ENCODE assay signal across 8 cellular contexts in genomic region chr1:100949515-100950158, GRCh38. TPM values are rescaled to one million over a fixed set of nuclear protein-coding genes. Genes with fewer than 3 reads are reported as not detected.
DNase-seq lines count a peak whose midpoint lies in the region; ATAC-seq and TF ChIP-seq lines count a peak whose summit lies in the region.
"Not testable (repeated sequence)": the region's sequence is repeated elsewhere in the genome, so short reads cannot be mapped to it uniquely, and the experiment has no call there.

No MANE protein-coding gene starts in this region.

- TF ChIP-seq CTCF in RWPE2 (IDR thresholded peaks at IDR 0.05; ENCODE audit: poor library complexity, severe bottlenecking); esophagus squamous epithelium (IDR thresholded peaks at IDR 0.05); transverse colon (IDR thresholded peaks at IDR 0.05): not testable (repeated sequence)

- H3K36me3 Mint-ChIP-seq in activated T-helper 1 cell treated with anti-CD3 and anti-CD28 coated beads, Interleukin-12 subunit alpha, Interleukin-12 subunit beta, Interleukin-2, Interleukin-4 antibody, amounts not matched to agents 30 ng/mL and 10 ng/mL and 1 ng/mL, durations not matched to agents 14 hours and 24 hours and 36 hours (ENCODE audit: low read depth): peaks cover 80% of the 10 kb centered on the region
- peaks cover 49 to 92% (median 87%) of the 10 kb centered on the region in 5 donors for H3K36me3 Mint-ChIP-seq in naive thymus-derived CD4-positive, alpha-beta T cell

- not testable (repeated sequence) for H3K4me3 ChIP-seq in RWPE2 (ENCODE audit: severe bottlenecking)
- H3K4me3 ChIP-seq in esophagus squamous epithelium (peak overlapping the region in 1 of 4 donors; percentile 34), transverse colon (peak overlapping the region in 1 of 4 donors; percentile 7)
- H3K4me3 ChIP-seq in naive thymus-derived CD4-positive, alpha-beta T cell (ENCODE audit: low read length): peak overlapping the region; percentile 54

- peaks cover 33% of the 10 kb centered on the region for H3K9me3 ChIP-seq in KOPT-K1 (ENCODE audit: insufficient read depth, low read length, poor library complexity, severe bottlenecking)
- not testable (repeated sequence) for H3K9me3 ChIP-seq in RWPE2 (ENCODE audit: severe bottlenecking); esophagus squamous epithelium; transverse colon
- peaks cover 0 to 22% (median 0%) of the 10 kb centered on the region in 3 experiments for H3K9me3 ChIP-seq in naive thymus-derived CD4-positive, alpha-beta T cell (ENCODE audit: control insufficient read depth in 2 of 3, low read length in 3 of 3)

- intact Hi-C loops in activated T-helper 1 cell treated with anti-CD3 and anti-CD28 coated beads, Interleukin-12 subunit alpha, Interleukin-12 subunit beta, Interleukin-2, Interleukin-4 antibody, amounts not matched to agents 30 ng/mL and 10 ng/mL and 1 ng/mL, durations not matched to agents 14 hours and 24 hours and 36 hours (cut with micrococcal nuclease): loop anchor here (1.0 kb wide), 1 partner anchor 7 kb away; no protein-coding TSS in a partner anchor
- intact Hi-C loops in esophagus squamous epithelium (cut with DNase I); transverse colon (cut with DNase I; ENCODE audit: low total_unique reads): not testable (repeated sequence)
- intact Hi-C loops in naive thymus-derived CD4-positive, alpha-beta T cell (cut with micrococcal nuclease): loop anchor here (1.0 to 5.0 kb wide), 4 partner anchors 8 to 287 kb away; partner anchors contain the start of gene DPH5 (in 1 of the 2)

- H3K27ac Mint-ChIP-seq in activated T-helper 1 cell treated with anti-CD3 and anti-CD28 coated beads, Interleukin-12 subunit alpha, Interleukin-12 subunit beta, Interleukin-2, Interleukin-4 antibody, amounts not matched to agents 30 ng/mL and 10 ng/mL and 1 ng/mL, durations not matched to agents 14 hours and 24 hours and 36 hours: peak overlapping the region; percentile 24
- H3K27ac Mint-ChIP-seq in naive thymus-derived CD4-positive, alpha-beta T cell: peak overlapping the region; percentile 83 to 95 (median 91)

- CTCF ChIA-PET in naive thymus-derived CD4-positive, alpha-beta T cell (lab: Charles Lee): interaction anchor here (0.6 to 1.5 kb wide), 5 partner anchors 12 to 329 kb away, joined by 3 to 5 read pairs (median 4); no protein-coding TSS in a partner anchor

- in situ Hi-C loops in transverse colon (cut with MboI; ENCODE audit: low pct_ligation_motif_present in 1 of 4, low pct_unique_long_range_greater_than_20kb in 1 of 4, low sequenced_read_pairs in 3 of 4): not testable (repeated sequence)

- DNase-seq in RWPE2 (ENCODE audit: low spot score): peak; percentile 61
- DNase-seq in activated T-helper 1 cell treated with anti-CD3 and anti-CD28 coated beads, Interleukin-12 subunit alpha, Interleukin-12 subunit beta, Interleukin-2, Interleukin-4 antibody, amounts not matched to agents 30 ng/mL and 10 ng/mL and 1 ng/mL, durations not matched to agents 14 hours and 24 hours and 36 hours (ENCODE audit: low spot score): peak; percentile 79
- peak; percentile 26 for DNase-seq in esophagus squamous epithelium (lab: John Stamatoyannopoulos, UW)
- DNase-seq in naive thymus-derived CD4-positive, alpha-beta T cell: peak; percentile 34 to 88 (median 78)
- peak; percentile 88 for DNase-seq in transverse colon

- TF ChIP-seq EP300 in transverse colon (IDR thresholded peaks at IDR 0.05; ENCODE audit: low read depth): not testable (repeated sequence)

- H3K4me1 ChIP-seq in RWPE2 (ENCODE audit: insufficient read depth, poor library complexity, severe bottlenecking) (peaks cover 20% of the 10 kb centered on the region), esophagus squamous epithelium (peaks cover 11 to 42% (median 21%) of the 10 kb centered on the region in 3 donors), transverse colon (peaks cover 11 to 23% (median 13%) of the 10 kb centered on the region in 4 donors)
- H3K4me1 ChIP-seq in naive thymus-derived CD4-positive, alpha-beta T cell (ENCODE audit: control insufficient read depth in 2 of 2, insufficient read depth in 2 of 2, low read length in 2 of 2): peaks cover 25 to 27% of the 10 kb centered on the region in 2 donors

- 56 to 63% methylated on average over 7 to 8 of the region's 9 CpGs for WGBS in esophagus squamous epithelium, 2 donors
- WGBS in transverse colon (ENCODE audit: low coverage in 1 of 2), 2 donors: 60 to 100% methylated on average over 1 to 9 of the region's 9 CpGs

- H3K27ac ChIP-seq in KOPT-K1 (ENCODE audit: low read depth, low read length, poor library complexity, severe bottlenecking) (peak overlapping the region; percentile 78), esophagus squamous epithelium (peak overlapping the region; percentile 35 to 63 (median 58)), transverse colon (peak overlapping the region; percentile 45 to 59 (median 52))
- H3K27ac ChIP-seq in RWPE2 (ENCODE audit: poor library complexity, severe bottlenecking): not testable (repeated sequence)
- peak overlapping the region; percentile 42 for H3K27ac ChIP-seq in naive thymus-derived CD4-positive, alpha-beta T cell (ENCODE audit: low read depth, low read length)

- peaks cover 66% of the 10 kb centered on the region for H3K9me3 Mint-ChIP-seq in activated T-helper 1 cell treated with anti-CD3 and anti-CD28 coated beads, Interleukin-12 subunit alpha, Interleukin-12 subunit beta, Interleukin-2, Interleukin-4 antibody, amounts not matched to agents 30 ng/mL and 10 ng/mL and 1 ng/mL, durations not matched to agents 14 hours and 24 hours and 36 hours
- peaks cover 15 to 93% (median 67%) of the 10 kb centered on the region in 11 donors for H3K9me3 Mint-ChIP-seq in naive thymus-derived CD4-positive, alpha-beta T cell

- H3K4me3 Mint-ChIP-seq in activated T-helper 1 cell treated with anti-CD3 and anti-CD28 coated beads, Interleukin-12 subunit alpha, Interleukin-12 subunit beta, Interleukin-2, Interleukin-4 antibody, amounts not matched to agents 30 ng/mL and 10 ng/mL and 1 ng/mL, durations not matched to agents 14 hours and 24 hours and 36 hours: peak overlapping the region; percentile 40
- H3K4me3 Mint-ChIP-seq in naive thymus-derived CD4-positive, alpha-beta T cell: peak overlapping the region; percentile 38 to 82 (median 71)

- peaks cover 60% of the 10 kb centered on the region for H3K4me1 Mint-ChIP-seq in activated T-helper 1 cell treated with anti-CD3 and anti-CD28 coated beads, Interleukin-12 subunit alpha, Interleukin-12 subunit beta, Interleukin-2, Interleukin-4 antibody, amounts not matched to agents 30 ng/mL and 10 ng/mL and 1 ng/mL, durations not matched to agents 14 hours and 24 hours and 36 hours (ENCODE audit: low read depth)
- H3K4me1 Mint-ChIP-seq in naive thymus-derived CD4-positive, alpha-beta T cell: peaks cover 30 to 89% (median 83%) of the 10 kb centered on the region in 7 donors

- not testable (repeated sequence) for H3K27me3 Mint-ChIP-seq in activated T-helper 1 cell treated with anti-CD3 and anti-CD28 coated beads, Interleukin-12 subunit alpha, Interleukin-12 subunit beta, Interleukin-2, Interleukin-4 antibody, amounts not matched to agents 30 ng/mL and 10 ng/mL and 1 ng/mL, durations not matched to agents 14 hours and 24 hours and 36 hours (ENCODE audit: insufficient read depth); naive thymus-derived CD4-positive, alpha-beta T cell

- POLR2A ChIA-PET in naive thymus-derived CD4-positive, alpha-beta T cell (lab: Charles Lee): interaction anchor here (0.6 to 4.3 kb wide), 16 partner anchors 9 to 360 kb away, joined by 3 to 44 read pairs (median 6); no protein-coding TSS in a partner anchor

- not testable (repeated sequence) for TF ChIP-seq POLR2A in esophagus squamous epithelium (IDR thresholded peaks at IDR 0.05); transverse colon (IDR thresholded peaks at IDR 0.05)

- ATAC-seq in GM18870 (IDR thresholded peaks at IDR 0.05; ENCODE audit: unreplicated experiment): peak; percentile 78
- ATAC-seq in HG02678 (IDR thresholded peaks at IDR 0.05; ENCODE audit: unreplicated experiment): peak; percentile 84
- peak; percentile 83 for ATAC-seq in RWPE2 (ENCODE audit: low read depth)
- peak; percentile 98 for ATAC-seq in naive thymus-derived CD4-positive, alpha-beta T cell

- not testable (repeated sequence) for H3K27me3 ChIP-seq in RWPE2 (ENCODE audit: insufficient read depth, poor library complexity, severe bottlenecking); esophagus squamous epithelium; naive thymus-derived CD4-positive, alpha-beta T cell (ENCODE audit: control insufficient read depth in 2 of 2, insufficient read depth in 2 of 2, low read length in 2 of 2); transverse colon

- H3K36me3 ChIP-seq in KOPT-K1 (ENCODE audit: insufficient read depth, low read length): peaks cover 59% of the 10 kb centered on the region
- H3K36me3 ChIP-seq in RWPE2 (ENCODE audit: low read depth); transverse colon: not testable (repeated sequence)
- peaks cover 0 to 12% (median 0%) of the 10 kb centered on the region in 3 donors for H3K36me3 ChIP-seq in esophagus squamous epithelium
- peaks cover 0 to 18% (median 0%) of the 10 kb centered on the region in 3 experiments for H3K36me3 ChIP-seq in naive thymus-derived CD4-positive, alpha-beta T cell (ENCODE audit: control insufficient read depth in 2 of 3, insufficient read depth in 3 of 3, low read length in 3 of 3)

RNA-seq across cellular contexts. Expression of gene SLC30A7, which starts 53.7 kb away (rescaled TPM):
- 42.6 and 51.2 TPM in 2 replicates for total RNA-seq in activated T-helper 1 cell treated with anti-CD3 and anti-CD28 coated beads, Interleukin-12 subunit alpha, Interleukin-12 subunit beta, Interleukin-2, Interleukin-4 antibody, amounts not matched to agents 30 ng/mL and 10 ng/mL and 1 ng/mL, durations not matched to agents 14 hours and 24 hours and 36 hours
- total RNA-seq in esophagus squamous epithelium: 10 to 100 TPM in 3 of 4 donors, 1 to 10 TPM in 1; 9.0 to 22.1 (median 16.5) TPM
- 10 to 100 TPM; 29.9 to 44.5 (median 38.8) TPM for total RNA-seq in naive thymus-derived CD4-positive, alpha-beta T cell
- polyA plus RNA-seq in naive thymus-derived CD4-positive, alpha-beta T cell: 10 to 100 TPM in 1 of 2 donors, 1 to 10 TPM in 1; 9.0 to 12.9 TPM
- 10 to 100 TPM; 10.1 to 22.7 (median 17.5) TPM for total RNA-seq in transverse colon

RNA-seq across cellular contexts. Expression of gene EXTL2, which starts 55.0 kb away (rescaled TPM):
- 2.6 and 2.7 TPM in 2 replicates for total RNA-seq in activated T-helper 1 cell treated with anti-CD3 and anti-CD28 coated beads, Interleukin-12 subunit alpha, Interleukin-12 subunit beta, Interleukin-2, Interleukin-4 antibody, amounts not matched to agents 30 ng/mL and 10 ng/mL and 1 ng/mL, durations not matched to agents 14 hours and 24 hours and 36 hours
- total RNA-seq in esophagus squamous epithelium (1 to 10 TPM; 1.4 to 7.4 (median 2.5) TPM), transverse colon (10 to 100 TPM in 1 of 4 donors, 1 to 10 TPM in 2, under 1 TPM in 1; 0.37 to 11.1 (median 5.4) TPM)
- 1 to 10 TPM; 1.5 to 4.6 (median 3.2) TPM for total RNA-seq in naive thymus-derived CD4-positive, alpha-beta T cell
- 1 to 10 TPM; 2.3 to 3.7 TPM for polyA plus RNA-seq in naive thymus-derived CD4-positive, alpha-beta T cell

Comparison
In these comparisons a context has a peak if more than half of its experiments do, and no peak if none do; other contexts are left out.
1. DNase-seq: peak in every context shown above with its lines; median percentile 88 in transverse colon; 79 in activated T-helper 1 cell treated with anti-CD3 and anti-CD28 coated beads, Interleukin-12 subunit alpha, Interleukin-12 subunit beta, Interleukin-2, Interleukin-4 antibody, amounts not matched to agents 30 ng/mL and 10 ng/mL and 1 ng/mL, durations not matched to agents 14 hours and 24 hours and 36 hours; 78 in naive thymus-derived CD4-positive, alpha-beta T cell; 61 in RWPE2; 26 in esophagus squamous epithelium.